In the genomic region with DNA sequence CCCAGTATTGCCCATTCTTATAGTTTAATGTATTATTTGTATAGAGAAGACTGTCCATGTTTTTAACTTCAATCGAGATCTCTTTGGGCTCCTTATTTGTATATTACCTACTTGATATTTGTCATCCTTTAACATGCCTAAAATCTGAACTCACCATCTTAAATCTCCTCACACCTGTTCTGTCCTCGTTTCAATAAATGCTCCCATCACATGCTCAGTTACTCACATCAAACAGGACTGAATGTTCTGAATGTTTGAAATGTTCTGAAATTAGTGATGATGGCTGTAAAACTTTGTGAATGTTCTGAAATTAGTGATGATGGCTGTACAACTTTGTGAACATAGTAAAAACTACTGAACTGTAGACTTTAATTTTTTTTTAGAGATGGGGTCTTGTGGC, we compare ENCODE assay signal across 27 cellular contexts.
"Had no signal": no experiment of that assay in that cellular context is flagged by ENCODE, and none has a peak within 500 bp of the region (broad histone marks: within the 10 kb centered on the region; RNA-seq: fewer than 3 reads in every experiment).

No MANE protein-coding gene starts in this region.

- H3K4me1 Mint-ChIP-seq: immature natural killer cell; mesothelial cell of epicardium; naive thymus-derived CD8-positive, alpha-beta T cell; nephron; neural crest cell; stimulated activated naive B cell treated with anti-CD40 and anti-IgM and Interleukin-4, amounts not matched to agents 10 μg/mL and 1 μg/mL and 100 μg/mL, for 72 hours had no signal

- H2AFZ ChIP-seq: parathyroid adenoma had no signal

- H3K9me3 Mint-ChIP-seq: immature natural killer cell; mesothelial cell of epicardium; naive thymus-derived CD8-positive, alpha-beta T cell; nephron; neural crest cell; stimulated activated naive B cell treated with anti-CD40 and anti-IgM and Interleukin-4, amounts not matched to agents 10 μg/mL and 1 μg/mL and 100 μg/mL, for 72 hours; stimulated activated naive CD8-positive, alpha-beta T cell treated with anti-CD3 and anti-CD28 coated beads, Interleukin-15, Interleukin-2, amounts not matched to agents 100 ng/mL and 50 ng/mL, for 24 hours; type B pancreatic cell had no signal

- H3K4me3 ChIP-seq: heart left ventricle, left ventricle myocardium inferior, lung, right atrium auricular region, right lobe of liver, skin epidermis, suprapubic skin, thoracic aorta, tibial nerve, uterus had no signal

- H3K4me1 ChIP-seq: heart left ventricle, left ventricle myocardium inferior, parathyroid adenoma, right atrium auricular region, suprapubic skin, tibial nerve, uterus had no signal

- FAIRE-seq: islet of Langerhans had no signal

- H3K9me3 ChIP-seq: heart left ventricle, left ventricle myocardium inferior, right atrium auricular region, right lobe of liver, suprapubic skin, thoracic aorta, tibial nerve, uterus had no signal

- ATAC-seq: naive thymus-derived CD8-positive, alpha-beta T cell; stimulated activated naive B cell treated with anti-CD40 and anti-IgM and Interleukin-4, amounts not matched to agents 10 μg/mL and 1 μg/mL and 100 μg/mL, for 72 hours had no signal

- H3K27ac Mint-ChIP-seq: immature natural killer cell; mesothelial cell of epicardium; naive thymus-derived CD8-positive, alpha-beta T cell; nephron; stimulated activated naive B cell treated with anti-CD40 and anti-IgM and Interleukin-4, amounts not matched to agents 10 μg/mL and 1 μg/mL and 100 μg/mL, for 72 hours; stimulated activated naive CD8-positive, alpha-beta T cell treated with anti-CD3 and anti-CD28 coated beads, Interleukin-15, Interleukin-2, amounts not matched to agents 100 ng/mL and 50 ng/mL, for 24 hours; type B pancreatic cell had no signal

- H3K27me3 ChIP-seq: heart left ventricle, right atrium auricular region, right lobe of liver, suprapubic skin, tibial nerve, uterus had no signal

- H3K27me3 Mint-ChIP-seq: naive thymus-derived CD8-positive, alpha-beta T cell; stimulated activated naive B cell treated with anti-CD40 and anti-IgM and Interleukin-4, amounts not matched to agents 10 μg/mL and 1 μg/mL and 100 μg/mL, for 72 hours; stimulated activated naive CD8-positive, alpha-beta T cell treated with anti-CD3 and anti-CD28 coated beads, Interleukin-15, Interleukin-2, amounts not matched to agents 100 ng/mL and 50 ng/mL, for 24 hours; type B pancreatic cell had no signal

- H3K9ac ChIP-seq: parathyroid adenoma had no signal

- H3K4me3 Mint-ChIP-seq: immature natural killer cell; mesothelial cell of epicardium; naive thymus-derived CD8-positive, alpha-beta T cell; nephron; neural crest cell; stimulated activated naive B cell treated with anti-CD40 and anti-IgM and Interleukin-4, amounts not matched to agents 10 μg/mL and 1 μg/mL and 100 μg/mL, for 72 hours; stimulated activated naive CD8-positive, alpha-beta T cell treated with anti-CD3 and anti-CD28 coated beads, Interleukin-15, Interleukin-2, amounts not matched to agents 100 ng/mL and 50 ng/mL, for 24 hours; type B pancreatic cell had no signal

- DNase-seq: heart left ventricle; hypothalamus; immature natural killer cell; left ventricle myocardium inferior; mesendoderm; naive thymus-derived CD8-positive, alpha-beta T cell; nucleus accumbens; right lobe of liver; stimulated activated CD4-positive, alpha-beta T cell treated with anti-CD3 and anti-CD28 coated beads, Interleukin-12 subunit alpha, Interleukin-12 subunit beta, amount 100 ng/mL, for 4 hours; stimulated activated CD4-positive, alpha-beta T cell treated with anti-CD3 and anti-CD28 coated beads, Interleukin-15, amount 100 ng/mL, for 24 hours; stimulated activated CD4-positive, alpha-beta T cell treated with anti-CD3 and anti-CD28 coated beads, Interleukin-2, amount 100 ng/mL, for 24 hours; stimulated activated CD4-positive, alpha-beta T cell treated with anti-CD3 and anti-CD28 coated beads, Interleukin-4, amount 100 ng/mL, for 1 hour; stimulated activated naive B cell treated with anti-CD40 and anti-IgM and Interleukin-4, amounts not matched to agents 10 μg/mL and 1 μg/mL and 100 μg/mL, for 72 hours; uterus had no signal

- H3K36me3 ChIP-seq: uterus had no signal

- H3K27ac ChIP-seq: heart left ventricle, left ventricle myocardium inferior, parathyroid adenoma, right atrium auricular region, right lobe of liver, skin epidermis, suprapubic skin, thoracic aorta, tibial nerve, uterus had no signal

- H3K79me2 ChIP-seq: parathyroid adenoma had no signal
